Comparison of ENCODE assay signal across 11 cellular contexts in the genomic region with DNA sequence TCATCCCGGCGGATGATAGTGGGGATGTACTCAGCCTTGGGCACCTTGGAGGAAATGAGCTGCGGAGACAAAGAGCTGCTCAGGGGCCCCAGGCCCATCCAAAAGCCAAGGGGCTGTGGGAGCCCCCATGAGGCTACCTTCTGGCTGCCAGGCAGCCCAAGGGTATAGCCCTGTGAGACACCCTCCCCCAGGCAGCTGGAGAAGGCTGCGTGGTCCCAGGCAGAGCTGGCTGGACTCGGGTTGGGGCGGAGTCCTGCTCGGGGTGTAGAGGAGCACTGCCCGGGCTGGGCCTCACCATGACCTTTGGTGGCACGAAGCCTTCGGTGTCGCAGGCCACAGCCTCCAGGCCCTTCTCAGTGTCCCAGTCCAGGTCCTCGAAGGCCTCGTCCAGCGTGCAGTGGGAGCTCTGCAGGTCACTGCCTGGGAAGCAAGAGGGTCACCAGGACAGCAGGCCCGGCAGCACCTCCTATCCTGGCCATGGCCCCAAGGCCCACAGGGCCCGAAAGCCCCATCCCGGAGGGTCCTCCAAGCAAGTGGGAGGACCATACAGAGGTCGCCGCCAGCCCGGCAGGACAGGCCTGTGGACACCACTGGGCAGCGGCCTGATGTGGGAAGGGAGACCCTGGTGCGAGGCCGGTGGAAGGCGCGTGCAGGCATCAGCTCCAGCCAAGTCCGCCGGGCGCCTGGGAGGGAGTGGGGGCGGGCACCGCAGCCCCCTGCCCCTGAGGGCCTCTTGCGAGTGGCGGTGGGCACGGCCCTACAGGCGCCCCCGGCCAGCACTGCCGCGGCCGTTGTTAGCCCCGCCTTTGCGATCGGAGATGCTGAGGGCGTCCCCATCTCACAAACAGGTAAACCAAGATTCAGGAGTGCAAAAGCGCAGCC. TPM values are rescaled to one million over a fixed set of nuclear protein-coding genes. Genes with fewer than 3 reads are reported as not detected.
DNase-seq lines count a peak whose midpoint lies in the region; ATAC-seq and TF ChIP-seq lines count a peak whose summit lies in the region.
"Had no signal": no experiment of that assay in that cellular context is flagged by ENCODE, and none has a peak within 500 bp of the region (broad histone marks: within the 10 kb centered on the region; RNA-seq: fewer than 3 reads in every experiment).

No MANE protein-coding gene starts in this region.

- H3K9me3 ChIP-seq in CD4-positive, alpha-beta T cell (ENCODE audit: control insufficient read depth, low read length): no peaks in the 10 kb centered on the region
- H3K9me3 ChIP-seq in RWPE2 (ENCODE audit: severe bottlenecking) (no peaks in the 10 kb centered on the region), iPS DF 6.9 (ENCODE audit: control insufficient read depth, insufficient read depth, low read length) (no peaks in the 10 kb centered on the region)

- intact Hi-C loops in CD4-positive, alpha-beta T cell (cut with DNase I, micrococcal nuclease): loop anchor here in 1 of 2 experiments (1.0 to 10.0 kb wide), 2 partner anchors 7 to 658 kb away; partner anchors contain the start of genes CCDC183 and TMEM141

- peaks cover 20% of the 10 kb centered on the region for H3K36me3 Mint-ChIP-seq in CD4-positive, alpha-beta T cell (ENCODE audit: low read depth)
- H3K36me3 Mint-ChIP-seq: IgD-negative memory B cell had no signal

- peak overlapping the region; percentile 20 for H3K4me3 Mint-ChIP-seq in CD4-positive, alpha-beta T cell

- no peaks in the 10 kb centered on the region for H3K9me3 Mint-ChIP-seq in CD4-positive, alpha-beta T cell
- H3K9me3 Mint-ChIP-seq: IgD-negative memory B cell had no signal

- WGBS in iPS DF 6.9 (ENCODE audit: insufficient coverage, insufficient read length): no CpG with 5 or more reads among the region's 43 CpGs

- peak overlapping the region; percentile 71 for H3K27ac Mint-ChIP-seq in CD4-positive, alpha-beta T cell

- H3K27me3 ChIP-seq in CD4-positive, alpha-beta T cell (ENCODE audit: control insufficient read depth, insufficient read depth, low read length): no peaks in the 10 kb centered on the region
- no peaks in the 10 kb centered on the region for H3K27me3 ChIP-seq in RWPE2 (ENCODE audit: insufficient read depth, poor library complexity, severe bottlenecking)
- no peaks in the 10 kb centered on the region for H3K27me3 ChIP-seq in iPS DF 6.9 (ENCODE audit: control insufficient read depth, insufficient read depth, low read length)

- H3K36me3 ChIP-seq in RWPE2 (ENCODE audit: low read depth) (peaks cover 32% of the 10 kb centered on the region), iPS DF 6.9 (ENCODE audit: control insufficient read depth, insufficient read depth, low read length) (peaks cover 20% of the 10 kb centered on the region)

- CTCF ChIA-PET in CD4-positive, alpha-beta T cell (lab: Charles Lee): interaction anchor here (1.9 kb wide), 1 partner anchor 30 kb away, joined by 4 read pairs; the partner anchor contains the start of genes EXD3 and NOXA1

- no peak for TF ChIP-seq CTCF in CD4-positive, alpha-beta T cell (IDR thresholded peaks at IDR 0.05)
- no peak for TF ChIP-seq CTCF in RWPE2 (IDR thresholded peaks at IDR 0.05; ENCODE audit: poor library complexity, severe bottlenecking)

- H3K4me1 ChIP-seq in RWPE2 (ENCODE audit: insufficient read depth, poor library complexity, severe bottlenecking): no peaks in the 10 kb centered on the region
- H3K4me1 ChIP-seq in iPS DF 6.9 (ENCODE audit: control insufficient read depth, insufficient read depth, low read length): peaks cover 10% of the 10 kb centered on the region

- DNase-seq in CD4-positive, alpha-beta T cell: no peak
- DNase-seq in RWPE2 (ENCODE audit: low spot score) (peak; percentile 71), iPS DF 6.9 (ENCODE audit: low read depth, low spot score) (no peak), retina (peak; percentile 39), NK-92 (lab: John Stamatoyannopoulos, UW; ENCODE audit: unreplicated experiment) (no peak), D341Med (ENCODE audit: low spot score) (no peak)
- DNase-seq: cortex of kidney, DND-41 had no signal

- H3K27me3 Mint-ChIP-seq in CD4-positive, alpha-beta T cell: no peaks in the 10 kb centered on the region

- ATAC-seq in CD4-positive, alpha-beta T cell (ENCODE audit: poor library complexity): no peak
- no peak for ATAC-seq in RWPE2 (ENCODE audit: low read depth)
- no peak for ATAC-seq in GM21825 (IDR thresholded peaks at IDR 0.05; ENCODE audit: unreplicated experiment)
- ATAC-seq in HG03354 (IDR thresholded peaks at IDR 0.05; ENCODE audit: poor library complexity, severe bottlenecking, unreplicated experiment): no peak

- H3K4me1 Mint-ChIP-seq in CD4-positive, alpha-beta T cell (ENCODE audit: low read depth): peaks cover 39% of the 10 kb centered on the region

- no peak overlapping the region for H3K4me3 ChIP-seq in RWPE2 (ENCODE audit: severe bottlenecking)
- peak overlapping the region; percentile 19; the same call in 1 of the 2 replicates for H3K4me3 ChIP-seq in iPS DF 6.9 (ENCODE audit: low read length)

- POLR2A ChIA-PET in CD4-positive, alpha-beta T cell (lab: Charles Lee): interaction anchor here (1.0 to 1.3 kb wide), 2 partner anchors 8 to 31 kb away, joined by 4 to 5 read pairs; partner anchors contain the start of genes EXD3 and NOXA1

- H3K27ac ChIP-seq in CD4-positive, alpha-beta T cell (ENCODE audit: low read depth, low read length): no peak overlapping the region
- H3K27ac ChIP-seq in RWPE2 (ENCODE audit: poor library complexity, severe bottlenecking) (no peak overlapping the region), iPS DF 6.9 (ENCODE audit: low read length) (no peak overlapping the region)

RNA-seq across cellular contexts. Expression of gene NSMF, which starts 6.1 kb away (rescaled TPM):
- total RNA-seq in CD4-positive, alpha-beta T cell: 100 to 1,000 TPM; 104 to 109 TPM

RNA-seq across cellular contexts. Expression of gene ENTPD8, which starts 11.8 kb away (rescaled TPM):
- not detected for total RNA-seq in CD4-positive, alpha-beta T cell

RNA-seq across cellular contexts. Expression of gene NOXA1, which starts 29.8 kb away (rescaled TPM):
- 1 to 10 TPM; 6.7 to 7.7 TPM for total RNA-seq in CD4-positive, alpha-beta T cell

RNA-seq across cellular contexts. Expression of gene EXD3, which starts 30.0 kb away (rescaled TPM):
- total RNA-seq in CD4-positive, alpha-beta T cell: 10 to 100 TPM; 14.9 to 16.9 TPM

Comparison
In these comparisons a context has a peak if more than half of its experiments do, and no peak if none do; other contexts are left out.
1. DNase-seq: peak in RWPE2 (single experiment) and retina (single experiment); none in CD4-positive, alpha-beta T cell (0 of 10), iPS DF 6.9 (single experiment), NK-92 (single experiment) and D341Med (single experiment).